In the genomic region with DNA sequence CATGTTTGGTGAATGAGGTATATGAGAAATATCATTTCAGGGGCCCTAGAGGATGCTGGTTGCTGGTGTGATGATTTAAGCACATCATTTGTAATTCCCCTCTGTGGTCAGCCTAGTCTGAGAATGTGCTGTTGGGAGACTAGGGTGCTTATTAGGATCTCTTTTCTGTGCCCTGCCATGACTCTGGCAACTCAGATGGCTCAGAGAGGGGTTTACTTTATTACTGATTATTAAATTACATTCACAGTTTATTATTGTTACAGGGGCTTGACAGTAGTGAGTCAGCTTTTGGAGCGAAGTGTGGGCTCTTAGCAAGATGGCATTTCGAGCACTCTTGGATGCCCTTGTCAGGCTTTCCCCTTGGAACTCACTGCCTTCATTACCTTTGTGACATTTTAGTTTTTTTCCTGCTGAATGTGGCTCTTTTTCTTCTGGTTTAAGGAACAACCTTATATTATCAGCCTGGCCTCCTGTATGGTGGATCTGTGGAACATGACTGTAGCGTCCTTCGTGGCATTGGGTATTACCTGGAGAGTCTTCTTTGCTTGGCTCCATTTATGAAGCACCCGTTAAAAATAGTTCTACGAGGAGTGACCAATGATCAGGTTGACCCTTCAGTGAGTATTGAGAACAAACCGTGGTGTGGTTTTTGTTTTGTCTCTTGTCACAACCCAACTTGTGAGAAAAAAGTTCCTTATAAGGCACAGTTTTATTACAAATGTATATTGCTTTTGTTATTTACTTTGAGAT, we compare ENCODE assay signal across 1 cellular context.
TF ChIP-seq lines count a peak whose summit lies in the region.

No MANE protein-coding gene starts in this region.

TF ChIP-seq in SK-N-SH treated with all-trans-retinoic acid at 6 μM for 48 hours, 23 proteins besides CTCF, POLR2A, EP300 and RAD21 (continued from another document):
- TF ChIP-seq ZC3H10 (CRISPR knock-in tag; IDR thresholded peaks at IDR 0.05): peak; percentile 22; the same call in 1 of the 2 replicates
- TF ChIP-seq PPARA (CRISPR knock-in tag; IDR thresholded peaks at IDR 0.05; ENCODE audit: borderline replicate concordance): no peak
- no peak for TF ChIP-seq OSR1 (CRISPR knock-in tag; IDR thresholded peaks at IDR 0.05)
- no peak for TF ChIP-seq RARB (CRISPR knock-in tag; IDR thresholded peaks at IDR 0.05)
- TF ChIP-seq, protein P1, sequence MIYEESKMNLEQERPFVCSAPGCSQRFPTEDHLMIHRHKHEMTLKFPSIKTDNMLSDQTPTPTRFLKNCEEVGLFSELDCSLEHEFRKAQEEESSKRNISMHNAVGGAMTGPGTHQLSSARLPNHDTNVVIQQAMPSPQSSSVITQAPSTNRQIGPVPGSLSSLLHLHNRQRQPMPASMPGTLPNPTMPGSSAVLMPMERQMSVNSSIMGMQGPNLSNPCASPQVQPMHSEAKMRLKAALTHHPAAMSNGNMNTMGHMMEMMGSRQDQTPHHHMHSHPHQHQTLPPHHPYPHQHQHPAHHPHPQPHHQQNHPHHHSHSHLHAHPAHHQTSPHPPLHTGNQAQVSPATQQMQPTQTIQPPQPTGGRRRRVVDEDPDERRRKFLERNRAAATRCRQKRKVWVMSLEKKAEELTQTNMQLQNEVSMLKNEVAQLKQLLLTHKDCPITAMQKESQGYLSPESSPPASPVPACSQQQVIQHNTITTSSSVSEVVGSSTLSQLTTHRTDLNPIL (CRISPR knock-in tag; IDR thresholded peaks at IDR 0.05; ENCODE audit: low read depth): 0 out of 2 replicates have a peak, but pooled peaks have one; percentile 30
- no peak for TF ChIP-seq TSHZ2 (CRISPR knock-in tag; IDR thresholded peaks at IDR 0.05)
- no peak for TF ChIP-seq ARNTL (CRISPR knock-in tag; IDR thresholded peaks at IDR 0.05; ENCODE audit: borderline replicate concordance, low read depth)
- no peak for TF ChIP-seq ESRRG (CRISPR knock-in tag; IDR thresholded peaks at IDR 0.05)
- TF ChIP-seq ZFP30 (CRISPR knock-in tag; IDR thresholded peaks at IDR 0.05): no peak
- TF ChIP-seq ZFP3 (CRISPR knock-in tag; IDR thresholded peaks at IDR 0.05): peak; percentile 74; the same call in 1 of the 2 replicates
